In the genomic region with DNA sequence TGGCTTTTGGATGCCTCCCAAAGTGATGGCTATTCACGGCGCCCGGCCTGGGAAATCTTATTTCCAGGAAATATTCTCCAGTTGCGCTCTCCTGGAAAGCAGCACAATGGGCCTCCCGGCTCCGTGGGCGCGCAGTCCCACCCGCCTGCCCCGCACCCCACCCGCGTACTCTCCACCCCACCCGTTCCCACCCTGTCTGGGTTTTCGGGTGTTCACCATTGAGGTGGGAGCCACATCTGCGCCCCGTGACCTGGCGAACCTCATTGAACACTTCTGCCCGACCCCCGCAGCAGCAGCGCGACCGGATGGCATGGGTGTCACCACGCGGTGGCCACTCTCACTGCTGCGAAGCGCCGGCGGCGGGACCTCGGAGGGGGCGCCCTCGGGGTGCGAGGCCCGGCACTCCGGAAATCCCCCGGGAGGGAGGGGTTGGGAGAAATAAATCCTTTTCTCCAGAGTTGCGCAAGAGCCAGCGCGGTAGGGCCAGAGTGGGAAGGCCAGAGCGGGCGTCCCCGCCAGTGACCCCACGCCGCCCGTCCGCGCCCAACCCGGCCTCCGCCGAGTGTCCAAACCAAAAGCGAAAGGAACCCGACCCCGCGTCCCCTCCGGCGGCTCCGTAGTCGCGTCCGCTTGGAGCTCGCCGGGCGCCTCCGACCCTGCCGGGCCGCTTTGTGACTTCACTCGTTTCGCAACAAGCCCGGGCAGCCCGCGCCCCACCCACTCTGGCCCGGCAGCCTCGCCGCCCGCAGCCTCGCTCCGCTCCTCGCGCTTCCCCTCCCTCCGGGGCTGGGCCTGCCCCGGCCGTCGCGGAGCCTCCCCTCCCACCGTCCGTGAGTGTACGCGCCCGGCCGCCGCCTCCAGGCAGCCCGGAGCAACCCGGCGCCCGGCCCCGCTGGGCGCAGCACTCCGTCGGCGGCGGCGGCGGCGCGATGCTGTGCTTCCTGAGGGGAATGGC, we compare ENCODE assay signal across 1 cellular context.
TF ChIP-seq lines count a peak whose summit lies in the region.

A gene with protein sequence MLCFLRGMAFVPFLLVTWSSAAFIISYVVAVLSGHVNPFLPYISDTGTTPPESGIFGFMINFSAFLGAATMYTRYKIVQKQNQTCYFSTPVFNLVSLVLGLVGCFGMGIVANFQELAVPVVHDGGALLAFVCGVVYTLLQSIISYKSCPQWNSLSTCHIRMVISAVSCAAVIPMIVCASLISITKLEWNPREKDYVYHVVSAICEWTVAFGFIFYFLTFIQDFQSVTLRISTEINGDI (plus strand): TSS at position 720 of the 955 bp plus-strand sequence. CDS start 210 bp downstream, at position 930.

TF ChIP-seq in K562, 482 proteins besides CTCF, POLR2A, EP300 and RAD21 (continued from another document and continues in another):
- TF ChIP-seq, protein P1, sequence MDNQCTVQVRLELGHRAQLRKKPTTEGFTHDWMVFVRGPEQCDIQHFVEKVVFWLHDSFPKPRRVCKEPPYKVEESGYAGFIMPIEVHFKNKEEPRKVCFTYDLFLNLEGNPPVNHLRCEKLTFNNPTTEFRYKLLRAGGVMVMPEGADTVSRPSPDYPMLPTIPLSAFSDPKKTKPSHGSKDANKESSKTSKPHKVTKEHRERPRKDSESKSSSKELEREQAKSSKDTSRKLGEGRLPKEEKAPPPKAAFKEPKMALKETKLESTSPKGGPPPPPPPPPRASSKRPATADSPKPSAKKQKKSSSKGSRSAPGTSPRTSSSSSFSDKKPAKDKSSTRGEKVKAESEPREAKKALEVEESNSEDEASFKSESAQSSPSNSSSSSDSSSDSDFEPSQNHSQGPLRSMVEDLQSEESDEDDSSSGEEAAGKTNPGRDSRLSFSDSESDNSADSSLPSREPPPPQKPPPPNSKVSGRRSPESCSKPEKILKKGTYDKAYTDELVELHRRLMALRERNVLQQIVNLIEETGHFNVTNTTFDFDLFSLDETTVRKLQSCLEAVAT (IDR thresholded peaks at IDR 0.05): no peak
- peak; percentile 74 for TF ChIP-seq EP400 (IDR thresholded peaks at IDR 0.05)
- TF ChIP-seq, protein P2, sequence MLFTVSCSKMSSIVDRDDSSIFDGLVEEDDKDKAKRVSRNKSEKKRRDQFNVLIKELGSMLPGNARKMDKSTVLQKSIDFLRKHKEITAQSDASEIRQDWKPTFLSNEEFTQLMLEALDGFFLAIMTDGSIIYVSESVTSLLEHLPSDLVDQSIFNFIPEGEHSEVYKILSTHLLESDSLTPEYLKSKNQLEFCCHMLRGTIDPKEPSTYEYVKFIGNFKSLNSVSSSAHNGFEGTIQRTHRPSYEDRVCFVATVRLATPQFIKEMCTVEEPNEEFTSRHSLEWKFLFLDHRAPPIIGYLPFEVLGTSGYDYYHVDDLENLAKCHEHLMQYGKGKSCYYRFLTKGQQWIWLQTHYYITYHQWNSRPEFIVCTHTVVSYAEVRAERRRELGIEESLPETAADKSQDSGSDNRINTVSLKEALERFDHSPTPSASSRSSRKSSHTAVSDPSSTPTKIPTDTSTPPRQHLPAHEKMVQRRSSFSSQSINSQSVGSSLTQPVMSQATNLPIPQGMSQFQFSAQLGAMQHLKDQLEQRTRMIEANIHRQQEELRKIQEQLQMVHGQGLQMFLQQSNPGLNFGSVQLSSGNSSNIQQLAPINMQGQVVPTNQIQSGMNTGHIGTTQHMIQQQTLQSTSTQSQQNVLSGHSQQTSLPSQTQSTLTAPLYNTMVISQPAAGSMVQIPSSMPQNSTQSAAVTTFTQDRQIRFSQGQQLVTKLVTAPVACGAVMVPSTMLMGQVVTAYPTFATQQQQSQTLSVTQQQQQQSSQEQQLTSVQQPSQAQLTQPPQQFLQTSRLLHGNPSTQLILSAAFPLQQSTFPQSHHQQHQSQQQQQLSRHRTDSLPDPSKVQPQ (CRISPR knock-in tag; IDR thresholded peaks at IDR 0.05; ENCODE audit: borderline replicate concordance): no peak
- TF ChIP-seq SIX5 (IDR thresholded peaks at IDR 0.05; ENCODE audit: borderline replicate concordance in 1 of 2, insufficient read depth in 1 of 2, low read depth in 1 of 2, low read length in 2 of 2): no peak
- TF ChIP-seq ZFP30 (CRISPR knock-in tag; IDR thresholded peaks at IDR 0.05; ENCODE audit: borderline replicate concordance): no peak
- TF ChIP-seq TGIF2 (CRISPR knock-in tag; IDR thresholded peaks at IDR 0.05): no peak
- 0 out of 2 replicates have a peak, but pooled peaks have one; percentile 41 for TF ChIP-seq JUN (IDR thresholded peaks at IDR 0.05; ENCODE audit: borderline replicate concordance, low read depth, low read length)
- peak; percentile 46; the same call in 1 of the 2 replicates for TF ChIP-seq JUN (CRISPR knock-in tag; IDR thresholded peaks at IDR 0.05; ENCODE audit: borderline replicate concordance)
- no peak for TF ChIP-seq HDAC6 (IDR thresholded peaks at IDR 0.05; ENCODE audit: low read depth, low read length)
- no peak for TF ChIP-seq ZNF165 (CRISPR knock-in tag; IDR thresholded peaks at IDR 0.05; ENCODE audit: borderline replicate concordance)
- TF ChIP-seq TOE1 (IDR thresholded peaks at IDR 0.05; ENCODE audit: borderline replicate concordance): peak; percentile 79; the same call in 1 of the 2 replicates
- TF ChIP-seq TOE1 (CRISPR knock-in tag; IDR thresholded peaks at IDR 0.05; ENCODE audit: borderline replicate concordance, low read depth): no peak
- TF ChIP-seq STAT5A (IDR thresholded peaks at IDR 0.05; ENCODE audit: borderline replicate concordance, low read length): no peak
- TF ChIP-seq TAF1 (IDR thresholded peaks at IDR 0.05; ENCODE audit: control insufficient read depth, extremely low read depth, insufficient read depth, low read length, severe bottlenecking): peak; percentile 70
- TF ChIP-seq L3MBTL2 (IDR thresholded peaks at IDR 0.05): peak; percentile 95
- TF ChIP-seq POLR2AphosphoS5 (IDR thresholded peaks at IDR 0.05; ENCODE audit: control insufficient read depth, insufficient read depth, low read depth, low read length): peak; percentile 72
- TF ChIP-seq E2F3 (CRISPR knock-in tag; IDR thresholded peaks at IDR 0.05): no peak
- TF ChIP-seq PTRF (tag; IDR thresholded peaks at IDR 0.05): no peak
- TF ChIP-seq CBX5 (IDR thresholded peaks at IDR 0.05; ENCODE audit: borderline replicate concordance, low read depth): no peak; the same call in 1 of the 2 replicates
- no peak for TF ChIP-seq ZNF445 (CRISPR knock-in tag; IDR thresholded peaks at IDR 0.05; ENCODE audit: low read depth)
- no peak for TF ChIP-seq ZNF143 (CRISPR knock-in tag; IDR thresholded peaks at IDR 0.05)
- TF ChIP-seq EGR1 (conservative IDR thresholded peaks at IDR 0.05): no peak
- no peak for TF ChIP-seq CSDE1 (IDR thresholded peaks at IDR 0.05)
- TF ChIP-seq NFE2L1 (tag; IDR thresholded peaks at IDR 0.05; ENCODE audit: borderline replicate concordance, low read depth): no peak
- TF ChIP-seq ZNF324 (CRISPR knock-in tag; IDR thresholded peaks at IDR 0.05): no peak
- TF ChIP-seq, protein P3, sequence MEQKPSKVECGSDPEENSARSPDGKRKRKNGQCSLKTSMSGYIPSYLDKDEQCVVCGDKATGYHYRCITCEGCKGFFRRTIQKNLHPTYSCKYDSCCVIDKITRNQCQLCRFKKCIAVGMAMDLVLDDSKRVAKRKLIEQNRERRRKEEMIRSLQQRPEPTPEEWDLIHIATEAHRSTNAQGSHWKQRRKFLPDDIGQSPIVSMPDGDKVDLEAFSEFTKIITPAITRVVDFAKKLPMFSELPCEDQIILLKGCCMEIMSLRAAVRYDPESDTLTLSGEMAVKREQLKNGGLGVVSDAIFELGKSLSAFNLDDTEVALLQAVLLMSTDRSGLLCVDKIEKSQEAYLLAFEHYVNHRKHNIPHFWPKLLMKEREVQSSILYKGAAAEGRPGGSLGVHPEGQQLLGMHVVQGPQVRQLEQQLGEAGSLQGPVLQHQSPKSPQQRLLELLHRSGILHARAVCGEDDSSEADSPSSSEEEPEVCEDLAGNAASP (IDR thresholded peaks at IDR 0.05): no peak
- no peak for TF ChIP-seq RBM17 (IDR thresholded peaks at IDR 0.05; ENCODE audit: borderline replicate concordance, low read depth, low read length)
- no peak for TF ChIP-seq MCM5 (IDR thresholded peaks at IDR 0.05; ENCODE audit: low read depth)
- TF ChIP-seq, protein P4, sequence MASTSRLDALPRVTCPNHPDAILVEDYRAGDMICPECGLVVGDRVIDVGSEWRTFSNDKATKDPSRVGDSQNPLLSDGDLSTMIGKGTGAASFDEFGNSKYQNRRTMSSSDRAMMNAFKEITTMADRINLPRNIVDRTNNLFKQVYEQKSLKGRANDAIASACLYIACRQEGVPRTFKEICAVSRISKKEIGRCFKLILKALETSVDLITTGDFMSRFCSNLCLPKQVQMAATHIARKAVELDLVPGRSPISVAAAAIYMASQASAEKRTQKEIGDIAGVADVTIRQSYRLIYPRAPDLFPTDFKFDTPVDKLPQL (IDR thresholded peaks at IDR 0.05; ENCODE audit: extremely low read depth, insufficient read length): no peak
- TF ChIP-seq, protein P5, sequence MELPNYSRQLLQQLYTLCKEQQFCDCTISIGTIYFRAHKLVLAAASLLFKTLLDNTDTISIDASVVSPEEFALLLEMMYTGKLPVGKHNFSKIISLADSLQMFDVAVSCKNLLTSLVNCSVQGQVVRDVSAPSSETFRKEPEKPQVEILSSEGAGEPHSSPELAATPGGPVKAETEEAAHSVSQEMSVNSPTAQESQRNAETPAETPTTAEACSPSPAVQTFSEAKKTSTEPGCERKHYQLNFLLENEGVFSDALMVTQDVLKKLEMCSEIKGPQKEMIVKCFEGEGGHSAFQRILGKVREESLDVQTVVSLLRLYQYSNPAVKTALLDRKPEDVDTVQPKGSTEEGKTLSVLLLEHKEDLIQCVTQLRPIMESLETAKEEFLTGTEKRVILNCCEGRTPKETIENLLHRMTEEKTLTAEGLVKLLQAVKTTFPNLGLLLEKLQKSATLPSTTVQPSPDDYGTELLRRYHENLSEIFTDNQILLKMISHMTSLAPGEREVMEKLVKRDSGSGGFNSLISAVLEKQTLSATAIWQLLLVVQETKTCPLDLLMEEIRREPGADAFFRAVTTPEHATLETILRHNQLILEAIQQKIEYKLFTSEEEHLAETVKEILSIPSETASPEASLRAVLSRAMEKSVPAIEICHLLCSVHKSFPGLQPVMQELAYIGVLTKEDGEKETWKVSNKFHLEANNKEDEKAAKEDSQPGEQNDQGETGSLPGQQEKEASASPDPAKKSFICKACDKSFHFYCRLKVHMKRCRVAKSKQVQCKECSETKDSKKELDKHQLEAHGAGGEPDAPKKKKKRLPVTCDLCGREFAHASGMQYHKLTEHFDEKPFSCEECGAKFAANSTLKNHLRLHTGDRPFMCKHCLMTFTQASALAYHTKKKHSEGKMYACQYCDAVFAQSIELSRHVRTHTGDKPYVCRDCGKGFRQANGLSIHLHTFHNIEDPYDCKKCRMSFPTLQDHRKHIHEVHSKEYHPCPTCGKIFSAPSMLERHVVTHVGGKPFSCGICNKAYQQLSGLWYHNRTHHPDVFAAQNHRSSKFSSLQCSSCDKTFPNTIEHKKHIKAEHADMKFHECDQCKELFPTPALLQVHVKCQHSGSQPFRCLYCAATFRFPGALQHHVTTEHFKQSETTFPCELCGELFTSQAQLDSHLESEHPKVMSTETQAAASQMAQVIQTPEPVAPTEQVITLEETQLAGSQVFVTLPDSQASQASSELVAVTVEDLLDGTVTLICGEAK (IDR thresholded peaks at IDR 0.05): no peak
- TF ChIP-seq, protein P5 (CRISPR knock-in tag; IDR thresholded peaks at IDR 0.05): no peak
- TF ChIP-seq, protein P6, sequence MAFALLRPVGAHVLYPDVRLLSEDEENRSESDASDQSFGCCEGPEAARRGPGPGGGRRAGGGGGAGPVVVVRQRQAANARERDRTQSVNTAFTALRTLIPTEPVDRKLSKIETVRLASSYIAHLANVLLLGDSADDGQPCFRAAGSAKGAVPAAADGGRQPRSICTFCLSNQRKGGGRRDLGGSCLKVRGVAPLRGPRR (CRISPR knock-in tag; IDR thresholded peaks at IDR 0.05): no peak
- no peak for TF ChIP-seq TEAD4 (IDR thresholded peaks at IDR 0.05; ENCODE audit: low read length)
- no peak for TF ChIP-seq TEAD4 (CRISPR knock-in tag; IDR thresholded peaks at IDR 0.05; ENCODE audit: borderline replicate concordance)
- TF ChIP-seq ESRRA (IDR thresholded peaks at IDR 0.05; ENCODE audit: borderline replicate concordance, low read depth): peak; percentile 71; the same call in 1 of the 2 replicates
- TF ChIP-seq, protein P7, sequence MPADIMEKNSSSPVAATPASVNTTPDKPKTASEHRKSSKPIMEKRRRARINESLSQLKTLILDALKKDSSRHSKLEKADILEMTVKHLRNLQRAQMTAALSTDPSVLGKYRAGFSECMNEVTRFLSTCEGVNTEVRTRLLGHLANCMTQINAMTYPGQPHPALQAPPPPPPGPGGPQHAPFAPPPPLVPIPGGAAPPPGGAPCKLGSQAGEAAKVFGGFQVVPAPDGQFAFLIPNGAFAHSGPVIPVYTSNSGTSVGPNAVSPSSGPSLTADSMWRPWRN (IDR thresholded peaks at IDR 0.05; ENCODE audit: low read depth): no peak
- no peak for TF ChIP-seq PTTG1 (tag; IDR thresholded peaks at IDR 0.05; ENCODE audit: low read depth)
- no peak for TF ChIP-seq KLF1 (tag; IDR thresholded peaks at IDR 0.05)
- no peak for TF ChIP-seq ZNF23 (CRISPR knock-in tag; IDR thresholded peaks at IDR 0.05)
- TF ChIP-seq TCFL5 (CRISPR knock-in tag; conservative IDR thresholded peaks at IDR 0.05): no peak
- TF ChIP-seq KLF10 (CRISPR knock-in tag; IDR thresholded peaks at IDR 0.05): no peak
- TF ChIP-seq, protein P8, sequence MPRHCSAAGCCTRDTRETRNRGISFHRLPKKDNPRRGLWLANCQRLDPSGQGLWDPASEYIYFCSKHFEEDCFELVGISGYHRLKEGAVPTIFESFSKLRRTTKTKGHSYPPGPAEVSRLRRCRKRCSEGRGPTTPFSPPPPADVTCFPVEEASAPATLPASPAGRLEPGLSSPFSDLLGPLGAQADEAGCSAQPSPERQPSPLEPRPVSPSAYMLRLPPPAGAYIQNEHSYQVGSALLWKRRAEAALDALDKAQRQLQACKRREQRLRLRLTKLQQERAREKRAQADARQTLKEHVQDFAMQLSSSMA (CRISPR knock-in tag; IDR thresholded peaks at IDR 0.05): no peak
- no peak for TF ChIP-seq DPF2 (IDR thresholded peaks at IDR 0.05)
- TF ChIP-seq ZNF668 (CRISPR knock-in tag; IDR thresholded peaks at IDR 0.05): no peak
